9 cellular contexts compared by ENCODE assay signal in the genomic region with DNA sequence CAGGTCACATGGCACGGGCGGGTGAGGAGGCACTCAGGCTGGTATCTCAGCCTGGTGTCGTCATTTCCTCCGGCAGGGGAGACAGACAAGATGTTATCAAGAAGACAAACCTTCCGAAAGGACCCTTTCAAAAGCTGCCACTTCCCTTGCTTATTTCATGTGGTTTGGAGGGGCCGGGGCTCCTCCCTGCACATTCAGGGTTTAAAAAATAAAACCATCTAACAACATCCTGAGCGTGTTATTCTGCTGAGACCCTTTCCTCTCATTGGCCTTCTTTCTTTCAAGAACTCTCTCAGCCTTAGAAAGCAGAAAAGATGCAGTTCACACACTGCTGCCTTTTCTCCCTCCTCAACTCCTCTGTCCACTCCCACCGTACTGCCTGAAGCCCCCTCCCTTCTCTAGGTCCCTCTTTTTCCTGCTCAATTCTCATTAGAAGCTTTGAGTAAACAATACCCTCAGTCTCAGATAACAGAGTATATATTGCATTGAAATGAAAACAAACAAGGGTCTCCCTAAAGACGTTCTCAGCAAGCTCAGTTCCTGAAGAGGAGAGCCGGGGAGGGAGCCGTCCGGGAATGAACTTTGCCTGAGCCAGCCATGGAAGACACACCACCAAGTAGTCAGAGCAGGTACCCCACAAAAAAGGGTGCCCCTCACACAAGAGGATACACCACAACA. TPM values are rescaled to one million over a fixed set of nuclear protein-coding genes. Genes with fewer than 3 reads are reported as not detected.
DNase-seq lines count a peak whose midpoint lies in the region; ATAC-seq, FAIRE-seq and TF ChIP-seq lines count a peak whose summit lies in the region.
"Had no signal": no experiment of that assay in that cellular context is flagged by ENCODE, and none has a peak within 500 bp of the region (broad histone marks: within the 10 kb centered on the region; RNA-seq: fewer than 3 reads in every experiment).

No MANE protein-coding gene starts in this region.

- no peak for TF ChIP-seq CTCF in kidney (IDR thresholded peaks at IDR 0.05; ENCODE audit: borderline replicate concordance, extremely low read depth, insufficient read depth)

- no peak for FAIRE-seq in kidney (lab: Jason Lieb, UNC)
- FAIRE-seq: endometrium had no signal

- peak overlapping the region; percentile 82 to 92 for H3K27ac ChIP-seq in kidney (ENCODE audit: low read depth in 2 of 2, low read length in 2 of 2)

- peaks cover 79 to 87% of the 10 kb centered on the region in 2 donors for H3K4me1 ChIP-seq in kidney (ENCODE audit: control insufficient read depth in 1 of 2, insufficient read depth in 1 of 2, low read depth in 1 of 2, low read length in 2 of 2)

- peak overlapping the region; percentile 32 to 99 for H3K4me3 ChIP-seq in kidney (ENCODE audit: low read length in 2 of 2)

- DNase-seq in activated gamma-delta T cell treated with Interleukin-2 at 50 U/mL for 16 hours, result peak; percentile 90
- no peak for DNase-seq in activated gamma-delta T cell (lab: John Stamatoyannopoulos, UW)
- DNase-seq in NK-92 treated with Interleukin-12 subunit alpha and Interleukin-12 subunit beta, amount 100 ng/mL, for 24 hours (lab: John Stamatoyannopoulos, UW), result peak; percentile 34
- peak; percentile 78 for DNase-seq in activated T-helper 1 cell treated with Interleukin-2 at 50 U/mL for 16 hours (ENCODE audit: low read depth)
- no peak for DNase-seq in kidney
- DNase-seq in stimulated activated CD8-positive, alpha-beta memory T cell treated with anti-CD3 and anti-CD28 coated beads, Interleukin-2, amount 100 ng/mL, for 1 hour (ENCODE audit: low read depth in 2 of 2), result peak; percentile 76 to 78
- no peak for DNase-seq in NCI-H82 (lab: John Stamatoyannopoulos, UW)

- H3K9ac ChIP-seq in kidney (ENCODE audit: low read length in 2 of 2), result peak overlapping the region; percentile 49 to 84

- intact Hi-C loops in kidney (cut with DNase I), result loop anchor here (10.0 kb wide), 1 partner anchor 96 kb away; no protein-coding TSS in a partner anchor

- H3K36me3 ChIP-seq in kidney (ENCODE audit: control insufficient read depth in 1 of 2, insufficient read depth in 2 of 2, low read length in 2 of 2), result peaks cover 3 to 37% of the 10 kb centered on the region in 2 donors

- no peak for ATAC-seq in HG03025 (IDR thresholded peaks at IDR 0.05; ENCODE audit: low FRiP score, unreplicated experiment)

- no peaks in the 10 kb centered on the region for H3K9me3 ChIP-seq in kidney (ENCODE audit: control insufficient read depth in 1 of 2, low read length in 2 of 2)

RNA-seq across cellular contexts. Expression of a gene that starts 9.8 kb away (rescaled TPM):
- 32.6 TPM for total RNA-seq in kidney
- 17.3 TPM for polyA plus RNA-seq in kidney (ENCODE audit: insufficient read depth, low read depth, low replicate concordance)

Comparison
In these comparisons a context has a peak if more than half of its experiments do, and no peak if none do; other contexts are left out.
1. DNase-seq: peak in activated gamma-delta T cell treated with Interleukin-2 at 50 U/mL for 16 hours (single experiment), NK-92 treated with Interleukin-12 subunit alpha and Interleukin-12 subunit beta, amount 100 ng/mL, for 24 hours (single experiment), activated T-helper 1 cell treated with Interleukin-2 at 50 U/mL for 16 hours (single experiment) and stimulated activated CD8-positive, alpha-beta memory T cell treated with anti-CD3 and anti-CD28 coated beads, Interleukin-2, amount 100 ng/mL, for 1 hour (2 of 2); none in activated gamma-delta T cell (single experiment), kidney (single experiment) and NCI-H82 (single experiment).